32 cellular contexts compared by ENCODE assay signal in the genomic region with DNA sequence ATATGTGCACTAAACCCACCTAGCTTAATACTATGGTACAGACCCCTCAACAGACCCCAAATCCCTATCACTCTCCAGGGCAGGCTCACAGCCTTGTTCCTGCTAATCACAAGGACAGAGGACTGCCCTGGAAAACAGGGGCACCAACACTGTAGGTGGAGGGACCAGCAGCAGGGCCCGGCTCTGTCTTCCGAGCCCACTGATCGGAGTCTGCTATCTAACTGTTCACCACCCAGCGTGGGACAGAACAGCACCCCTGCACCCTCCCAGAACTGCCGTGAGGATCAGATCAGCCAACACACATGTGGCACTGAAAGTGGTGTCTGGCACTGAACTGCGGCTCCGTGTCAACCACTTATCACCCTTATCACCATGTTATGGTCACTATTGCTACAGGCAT. TPM values are rescaled to one million over a fixed set of nuclear protein-coding genes. Genes with fewer than 3 reads are reported as not detected.
"Had no signal": no experiment of that assay in that cellular context is flagged by ENCODE, and none has a peak within 500 bp of the region (broad histone marks: within the 10 kb centered on the region; RNA-seq: fewer than 3 reads in every experiment).

No MANE protein-coding gene starts in this region.

- H3K27ac ChIP-seq: breast epithelium, colonic mucosa, gastroesophageal sphincter, hepatocyte, pancreas, prostate gland, sigmoid colon, tibial nerve had no signal

- H3K4me3 Mint-ChIP-seq: activated T-cell treated with anti-CD3 and anti-CD28 coated beads, Interleukin-2, amount 50 U/mL, for 24 hours; mesothelial cell of epicardium; nephron progenitor cell; stimulated activated memory B cell treated with anti-CD40 and anti-IgM and Interleukin-4, amounts not matched to agents 10 μg/mL and 1 μg/mL and 100 μg/mL, for 72 hours had no signal

- ATAC-seq: activated CD4-positive, CD25-positive, alpha-beta regulatory T cell treated with anti-CD3 and anti-CD28 coated beads, Interleukin-2, amount 50 U/mL, for 24 hours; gastroesophageal sphincter; left cardiac atrium; pancreas; stimulated activated memory B cell treated with anti-CD40 and anti-IgM and Interleukin-4, amounts not matched to agents 10 μg/mL and 1 μg/mL and 100 μg/mL, for 72 hours had no signal

- H3K4me2 ChIP-seq: hepatocyte had no signal

- H3K9me3 Mint-ChIP-seq: activated T-cell treated with anti-CD3 and anti-CD28 coated beads, Interleukin-2, amount 50 U/mL, for 24 hours; mesothelial cell of epicardium; naive B cell; nephron progenitor cell; stimulated activated memory B cell treated with anti-CD40 and anti-IgM and Interleukin-4, amounts not matched to agents 10 μg/mL and 1 μg/mL and 100 μg/mL, for 72 hours had no signal

- H3K27me3 Mint-ChIP-seq: activated T-cell treated with anti-CD3 and anti-CD28 coated beads, Interleukin-2, amount 50 U/mL, for 24 hours; naive B cell; stimulated activated memory B cell treated with anti-CD40 and anti-IgM and Interleukin-4, amounts not matched to agents 10 μg/mL and 1 μg/mL and 100 μg/mL, for 72 hours had no signal

- H3K4me3 ChIP-seq: breast epithelium, colonic mucosa, gastroesophageal sphincter, hepatocyte, pancreas, prostate gland, sigmoid colon, tibial nerve had no signal

- H3K4me1 ChIP-seq: breast epithelium had no signal

- H3K27me3 ChIP-seq: breast epithelium, colonic mucosa, gastroesophageal sphincter, hepatocyte, pancreas, sigmoid colon, tibial nerve had no signal

- H3K9me3 ChIP-seq: breast epithelium, colonic mucosa, gastroesophageal sphincter, pancreas, prostate gland, sigmoid colon, tibial nerve had no signal

- DNase-seq: activated CD4-positive, alpha-beta T cell treated with anti-CD3 and anti-CD28 coated beads for 48 hours; activated CD4-positive, alpha-beta T cell treated with anti-CD3 and anti-CD28 coated beads, Interleukin-2, amount 50 U/mL, for 48 hours; activated CD8-positive, alpha-beta memory T cell treated with anti-CD3 and anti-CD28 coated beads for 24 hours; activated CD8-positive, alpha-beta memory T cell treated with anti-CD3 and anti-CD28 coated beads, Interleukin-2, amount 50 U/mL, for 48 hours; activated gamma-delta T cell treated with Interleukin-2 at 50 U/mL for 16 hours; activated naive CD4-positive, alpha-beta T cell treated with anti-CD3 and anti-CD28 coated beads, Interleukin-2, amount 50 U/mL, for 16 hours; activated T-cell treated with anti-CD3 and anti-CD28 coated beads, Interleukin-2, amount 50 U/mL, for 24 hours; colonic mucosa; effector CD8-positive, alpha-beta T cell; islet precursor cell; left cardiac atrium; naive B cell; nephron progenitor cell; retina; sigmoid colon; small intestine; stimulated activated CD4-positive, alpha-beta T cell treated with anti-CD3 and anti-CD28 coated beads, Interleukin-4, amount 100 ng/mL, for 24 hours had no signal

- H2AFZ ChIP-seq: hepatocyte had no signal

- FAIRE-seq: endothelial cell of umbilical vein, pancreas, small intestine had no signal

- H3K27ac Mint-ChIP-seq: activated T-cell treated with anti-CD3 and anti-CD28 coated beads, Interleukin-2, amount 50 U/mL, for 24 hours; mesothelial cell of epicardium; nephron progenitor cell; stimulated activated memory B cell treated with anti-CD40 and anti-IgM and Interleukin-4, amounts not matched to agents 10 μg/mL and 1 μg/mL and 100 μg/mL, for 72 hours had no signal

RNA-seq across cellular contexts. Expression of gene ERVH48-1, which starts 52.3 kb away (rescaled TPM):
- total RNA-seq: breast epithelium, colonic mucosa, dermis microvascular lymphatic vessel endothelial cell, endothelial cell of umbilical vein, fibroblast of lung, fibroblast of villous mesenchyme, gastroesophageal sphincter, left cardiac atrium, sigmoid colon, temporal lobe, tibial nerve, urinary bladder had no signal
- polyA plus RNA-seq: endothelial cell of umbilical vein, small intestine, urinary bladder had no signal
